Comparison of ENCODE assay signal across 18 cellular contexts in genomic region chrX:21781976-21782375, GRCh38. TPM values are rescaled to one million over a fixed set of nuclear protein-coding genes. Genes with fewer than 3 reads are reported as not detected.
DNase-seq lines count a peak whose midpoint lies in the region; ATAC-seq and TF ChIP-seq lines count a peak whose summit lies in the region.
"Had no signal": no experiment of that assay in that cellular context is flagged by ENCODE, and none has a peak within 500 bp of the region (broad histone marks: within the 10 kb centered on the region; RNA-seq: fewer than 3 reads in every experiment).

No MANE protein-coding gene starts in this region.

- H3K4me1 ChIP-seq in SJCRH30 (peaks cover 47% of the 10 kb centered on the region), gastrocnemius medialis (peaks cover 8 to 27% of the 10 kb centered on the region in 2 donors), HAP-1 (no peaks in the 10 kb centered on the region)
- H3K4me1 ChIP-seq: A549, BLaER1, Caco-2 had no signal

- DNase-seq in SJCRH30 (no peak), gastrocnemius medialis (no peak), AG20443 (ENCODE audit: low spot score) (no peak), NCI-H1092 treated with DMSO at 0.1 percent for 48 hours (lab: John Stamatoyannopoulos, UW) (no peak), MG63 (no peak), HAP-1 (ENCODE audit: low spot score in 2 of 2) (no peak)
- DNase-seq: AML-193; Caco-2; CD8-positive, alpha-beta memory T cell; DND-41; GDM1; H7 had no signal

- H3K9me3 ChIP-seq in SJCRH30 (replicated peaks) (no peaks in the 10 kb centered on the region), gastrocnemius medialis (no peaks in the 10 kb centered on the region), MG63 (no peaks in the 10 kb centered on the region), HAP-1 (no peaks in the 10 kb centered on the region)
- H3K9me3 ChIP-seq: A549, BLaER1, Caco-2 had no signal

- no peak for TF ChIP-seq POLR2A in gastrocnemius medialis (IDR thresholded peaks at IDR 0.05)

- H3K27ac ChIP-seq in SJCRH30 (peak overlapping the region; percentile 7; the same call in 1 of the 2 replicates), gastrocnemius medialis (peak overlapping the region; percentile 60 to 76 (median 68))
- H3K27ac ChIP-seq: A549, BLaER1 had no signal

- ATAC-seq in GM18519 (IDR thresholded peaks at IDR 0.05; ENCODE audit: low FRiP score, unreplicated experiment) = peak; percentile 12
- ATAC-seq in HG03354 (IDR thresholded peaks at IDR 0.05; ENCODE audit: poor library complexity, severe bottlenecking, unreplicated experiment) = peak; percentile 10
- ATAC-seq in gastrocnemius medialis = peak; percentile 40 to 62
- ATAC-seq: A549, GM23338, HepG2 had no signal

- TF ChIP-seq CTCF in gastrocnemius medialis (IDR thresholded peaks at IDR 0.05 in 4 of 5, conservative IDR thresholded peaks at IDR 0.05 in 1 of 5) = no peak

- H3K4me3 ChIP-seq in SJCRH30 (no peak overlapping the region), gastrocnemius medialis (no peak overlapping the region), MG63 (no peak overlapping the region), HAP-1 (no peak overlapping the region)
- H3K4me3 ChIP-seq: A549, BLaER1, GM23338 had no signal

- no peaks in the 10 kb centered on the region for H3K27me3 ChIP-seq in SJCRH30
- no peaks in the 10 kb centered on the region for H3K27me3 ChIP-seq in gastrocnemius medialis
- H3K27me3 ChIP-seq in MG63 = no peaks in the 10 kb centered on the region
- no peaks in the 10 kb centered on the region for H3K27me3 ChIP-seq in HAP-1 (ENCODE audit: low read depth)
- H3K27me3 ChIP-seq: BLaER1 had no signal

- intact Hi-C loops in gastrocnemius medialis (cut with DNase I; ENCODE audit: low total_unique reads) = no loop called here

- H3K36me3 ChIP-seq in SJCRH30 (no peaks in the 10 kb centered on the region), gastrocnemius medialis (no peaks in the 10 kb centered on the region), MG63 (no peaks in the 10 kb centered on the region), HAP-1 (replicated peaks) (no peaks in the 10 kb centered on the region)
- H3K36me3 ChIP-seq: BLaER1 had no signal

- in situ Hi-C loops in gastrocnemius medialis (cut with MboI; ENCODE audit: low sequenced_read_pairs in 4 of 4) (no loop called here), HAP-1 (cut with MboI; ENCODE audit: low sequenced_read_pairs) (no loop called here)

RNA-seq across cellular contexts. Expression of gene SMPX, which starts 24.1 kb away (rescaled TPM):
- 13.1 and 16.8 TPM in 2 replicates for total RNA-seq in SJCRH30 (2014; rRNA removed; shearing (Covaris generic))
- total RNA-seq in gastrocnemius medialis = 100 to 1,000 TPM in 3 of 4 donors, 10 to 100 TPM in 1; 79.1 to 797 (median 200) TPM
- total RNA-seq in MG63 (2014; rRNA removed; shearing (Covaris generic); ENCODE audit: low replicate concordance) = not detected in 2 replicates
- total RNA-seq: CD8-positive, alpha-beta memory T cell; GM23338 had no signal

RNA-seq across cellular contexts. Expression of gene MBTPS2, which starts 57.4 kb away (rescaled TPM):
- total RNA-seq in SJCRH30 (2014; rRNA removed; shearing (Covaris generic)) = 14.0 and 14.6 TPM in 2 replicates
- total RNA-seq in gastrocnemius medialis = 10 to 100 TPM in 1 of 4 donors, 1 to 10 TPM in 3; 4.5 to 11.3 (median 6.0) TPM
- 8.8 and 12.6 TPM in 2 replicates for total RNA-seq in MG63 (2014; rRNA removed; shearing (Covaris generic); ENCODE audit: low replicate concordance)

Comparison
In these comparisons a context has a peak if more than half of its experiments do, and no peak if none do; other contexts are left out.
1. RNA of gene SMPX, which starts 24.1 kb away (total RNA-seq): 79.1 to 797 TPM in gastrocnemius medialis and 13.1 to 16.8 TPM in SJCRH30; not detected in MG63; every median in the first group is over 10 times any median in the second.
2. Peak in every context shown above with its lines, with median percentiles within 50 percentile points of each other: ATAC-seq.